Comparison of ENCODE assay signal across 8 cellular contexts in the genomic region with DNA sequence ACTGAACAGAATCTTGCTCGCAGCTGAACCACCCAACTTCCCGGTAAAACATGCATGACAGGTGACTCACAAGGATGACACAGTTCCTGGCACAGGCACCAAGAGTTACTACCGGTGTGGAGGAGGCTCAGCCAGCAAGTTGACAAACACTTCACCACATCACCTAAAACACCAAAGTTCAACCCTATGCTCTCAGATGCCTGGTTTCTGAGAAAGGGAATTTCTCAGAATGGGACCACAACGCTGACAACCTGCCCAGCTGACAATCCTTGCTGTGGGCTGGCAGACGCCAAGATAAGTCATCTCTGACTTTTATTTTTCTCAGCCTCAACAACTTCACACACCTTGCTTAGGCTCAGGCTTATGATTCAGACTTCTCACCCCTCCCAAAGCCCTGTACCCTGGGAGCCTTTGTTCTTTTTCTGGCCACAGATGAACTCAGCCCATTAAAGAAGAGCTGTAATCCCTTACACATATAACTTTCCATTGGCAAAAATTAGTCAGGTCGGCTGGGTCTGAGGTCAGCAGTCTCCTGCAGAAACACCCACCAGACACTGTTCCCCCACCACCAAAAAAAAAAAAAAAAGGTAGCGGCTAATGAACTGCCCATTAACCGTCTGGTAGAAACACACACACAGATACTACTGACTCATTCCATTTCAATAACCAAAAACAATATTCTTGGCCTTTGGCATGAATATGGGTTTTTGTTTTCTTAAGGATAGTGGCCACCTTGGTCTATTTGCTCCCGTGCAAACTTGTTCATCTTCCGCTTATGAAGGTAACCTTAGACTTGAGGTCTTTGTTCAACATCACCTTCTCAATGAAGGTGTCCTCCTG. TPM values are rescaled to one million over a fixed set of nuclear protein-coding genes. Genes with fewer than 3 reads are reported as not detected.
A peak's percentile ranks its signal among the peaks of the same experiment; 100 is the strongest.
DNase-seq lines count a peak whose midpoint lies in the region; ATAC-seq lines count a peak whose summit lies in the region.

No MANE protein-coding gene starts in this region.

- peak overlapping the region; percentile 89 to 93 (median 89) for H3K27ac Mint-ChIP-seq in CD4-positive, CD25-positive, alpha-beta regulatory T cell
- peak overlapping the region; percentile 62 to 88 (median 72) for H3K27ac Mint-ChIP-seq in immature natural killer cell

- peak overlapping the region; percentile 7 to 77 (median 56) for H3K4me3 Mint-ChIP-seq in CD4-positive, CD25-positive, alpha-beta regulatory T cell
- peak overlapping the region; percentile 38 to 69 (median 54) for H3K4me3 Mint-ChIP-seq in immature natural killer cell

- no peaks in the 10 kb centered on the region for H3K27me3 Mint-ChIP-seq in CD4-positive, CD25-positive, alpha-beta regulatory T cell
- peaks cover 0 to 4% (median 1%) of the 10 kb centered on the region in 3 donors for H3K27me3 Mint-ChIP-seq in immature natural killer cell (ENCODE audit: low read depth in 3 of 3)

- H3K4me1 Mint-ChIP-seq in CD4-positive, CD25-positive, alpha-beta regulatory T cell = peaks cover 11 to 39% (median 26%) of the 10 kb centered on the region in 4 donors
- H3K4me1 Mint-ChIP-seq in immature natural killer cell = peaks cover 28 to 42% of the 10 kb centered on the region in 2 donors

- peaks cover 25% of the 10 kb centered on the region for H3K4me1 ChIP-seq in CD4-positive, CD25-positive, alpha-beta regulatory T cell (ENCODE audit: control insufficient read depth, insufficient read depth, low read length, poor library complexity, severe bottlenecking)

- no peaks in the 10 kb centered on the region for H3K36me3 ChIP-seq in CD4-positive, CD25-positive, alpha-beta regulatory T cell (ENCODE audit: control insufficient read depth, insufficient read depth, low read length)

- peak overlapping the region; percentile 55 for H3K4me3 ChIP-seq in CD4-positive, CD25-positive, alpha-beta regulatory T cell (ENCODE audit: low read depth, low read length)

- H3K27ac ChIP-seq in CD4-positive, CD25-positive, alpha-beta regulatory T cell (ENCODE audit: insufficient read depth, low read length, poor library complexity, severe bottlenecking) = peak overlapping the region; percentile 34

- DNase-seq in CD4-positive, CD25-positive, alpha-beta regulatory T cell = peak; percentile 15 to 99 (median 28)
- DNase-seq in LoVo (ENCODE audit: low spot score) (peak; percentile 82), immature natural killer cell (peak; percentile 48 to 66 (median 51)), OCI-M2 (lab: John Stamatoyannopoulos, UW; ENCODE audit: unreplicated experiment) (no peak), NCI-H526 (lab: John Stamatoyannopoulos, UW) (no peak), NCI-H1694 (lab: John Stamatoyannopoulos, UW) (no peak)
- peak; percentile 60 for DNase-seq in activated T-cell treated with anti-CD3 and anti-CD28 coated beads, Interleukin-2, amount 50 U/mL, for 1 hour
- peak; percentile 28 to 58 for DNase-seq in stimulated activated CD8-positive, alpha-beta memory T cell treated with anti-CD3 and anti-CD28 coated beads, Interleukin-4, amount 100 ng/mL, for 1 hour (ENCODE audit: low read depth in 2 of 2, low spot score in 1 of 2)

- no peaks in the 10 kb centered on the region for H3K27me3 ChIP-seq in CD4-positive, CD25-positive, alpha-beta regulatory T cell (ENCODE audit: control insufficient read depth, insufficient read depth, low read length)

- peaks cover 0 to 7% (median 4%) of the 10 kb centered on the region in 7 donors for H3K9me3 Mint-ChIP-seq in CD4-positive, CD25-positive, alpha-beta regulatory T cell
- peaks cover 0 to 4% (median under 1%) of the 10 kb centered on the region in 6 donors for H3K9me3 Mint-ChIP-seq in immature natural killer cell

- peak; percentile 89 to 90 for ATAC-seq in CD4-positive, CD25-positive, alpha-beta regulatory T cell (ENCODE audit: low read depth in 2 of 2)

- H3K36me3 Mint-ChIP-seq in CD4-positive, CD25-positive, alpha-beta regulatory T cell = no peaks in the 10 kb centered on the region
- no peaks in the 10 kb centered on the region for H3K36me3 Mint-ChIP-seq in immature natural killer cell

- peaks cover 0 to 3% of the 10 kb centered on the region in 2 experiments for H3K9me3 ChIP-seq in CD4-positive, CD25-positive, alpha-beta regulatory T cell (ENCODE audit: control insufficient read depth in 2 of 2, low read length in 2 of 2)

RNA-seq across cellular contexts. Expression of gene TIAM1, which starts 10.8 kb away (rescaled TPM):
- 142 TPM for total RNA-seq in CD4-positive, CD25-positive, alpha-beta regulatory T cell
- 10 to 100 TPM; 31.1 to 51.8 (median 35.1) TPM for polyA plus RNA-seq in CD4-positive, CD25-positive, alpha-beta regulatory T cell
- polyA plus RNA-seq in immature natural killer cell = 10 to 100 TPM in 1 of 3 donors, 1 to 10 TPM in 2; 5.6 to 24.7 (median 9.1) TPM

Comparison
In these comparisons a context has a peak if more than half of its experiments do, and no peak if none do; other contexts are left out.
1. DNase-seq: peak in CD4-positive, CD25-positive, alpha-beta regulatory T cell (3 of 3), LoVo (single experiment), activated T-cell treated with anti-CD3 and anti-CD28 coated beads, Interleukin-2, amount 50 U/mL, for 1 hour (single experiment), immature natural killer cell (3 of 3) and stimulated activated CD8-positive, alpha-beta memory T cell treated with anti-CD3 and anti-CD28 coated beads, Interleukin-4, amount 100 ng/mL, for 1 hour (2 of 2); none in OCI-M2 (single experiment), NCI-H526 (0 of 2) and NCI-H1694 (single experiment).